ENCODE assay signal across 9 cellular contexts in genomic region chr17:67528751-67529436, GRCh38.
A peak's percentile ranks its signal among the peaks of the same experiment; 100 is the strongest.
DNase-seq lines count a peak whose midpoint lies in the region; ATAC-seq, FAIRE-seq and TF ChIP-seq lines count a peak whose summit lies in the region.
"Had no signal": no experiment of that assay in that cellular context is flagged by ENCODE, and none has a peak within 500 bp of the region (broad histone marks: within the 10 kb centered on the region; RNA-seq: fewer than 3 reads in every experiment).

No MANE protein-coding gene starts in this region.

- no peak overlapping the region for H3K4me3 ChIP-seq in ectodermal cell (ENCODE audit: insufficient read depth, low read depth, low read length)

- FAIRE-seq in GM19239 (lab: Jason Lieb, UNC) = no peak
- FAIRE-seq: keratinocyte had no signal

- H3K36me3 ChIP-seq in ectodermal cell (ENCODE audit: control insufficient read depth, insufficient read depth, low read length) = no peaks in the 10 kb centered on the region

- H3K27ac ChIP-seq in ectodermal cell (ENCODE audit: insufficient read depth, low read depth, low read length, poor library complexity, severe bottlenecking) = peak overlapping the region; percentile 23

- no peaks in the 10 kb centered on the region for H3K36me3 Mint-ChIP-seq in type B pancreatic cell

- H3K4me1 ChIP-seq in ectodermal cell (ENCODE audit: control insufficient read depth, insufficient read depth, low read length) = peaks cover 15% of the 10 kb centered on the region

- H3K4me3 Mint-ChIP-seq in type B pancreatic cell = peak overlapping the region; percentile 65

- TF ChIP-seq CTCF in type B pancreatic cell (conservative IDR thresholded peaks at IDR 0.05) = no peak

- WGBS in ectodermal cell, 2 experiments = 19 to 22% methylated on average over 22 of the region's 22 CpGs

- H3K4me1 Mint-ChIP-seq in type B pancreatic cell (ENCODE audit: unreplicated experiment) = peaks cover 39% of the 10 kb centered on the region

- no peaks in the 10 kb centered on the region for H3K9me3 ChIP-seq in ectodermal cell (ENCODE audit: control insufficient read depth, low read length)

- DNase-seq in ELF-1 (ENCODE audit: low read depth, low spot score) (peak; percentile 90), NCI-H526 (lab: John Stamatoyannopoulos, UW) (peak; percentile 46 to 84), lung microvascular endothelial cell (ENCODE audit: low read depth in 2 of 2) (peak; percentile 95 to 97), type B pancreatic cell (ENCODE audit: extremely low spot score, unreplicated experiment) (peak; percentile 78), NOMO-1 treated with dmso at 0.1 percent for 144 hours (lab: John Stamatoyannopoulos, UW; ENCODE audit: unreplicated experiment) (no peak), GM19239 (ENCODE audit: insufficient read length, low spot score) (no peak)

- no peaks in the 10 kb centered on the region for H3K27me3 Mint-ChIP-seq in type B pancreatic cell

- H3K9me3 Mint-ChIP-seq in type B pancreatic cell = no peaks in the 10 kb centered on the region

- no peaks in the 10 kb centered on the region for H3K27me3 ChIP-seq in ectodermal cell (ENCODE audit: control insufficient read depth, insufficient read depth, low read length, poor library complexity, severe bottlenecking)

- ATAC-seq in HG02938 (IDR thresholded peaks at IDR 0.05; ENCODE audit: unreplicated experiment) = no peak

- peak overlapping the region; percentile 85 for H3K27ac Mint-ChIP-seq in type B pancreatic cell

Comparison
In these comparisons a context has a peak if more than half of its experiments do, and no peak if none do; other contexts are left out.
1. DNase-seq: peak in ELF-1 (single experiment), NCI-H526 (2 of 2), lung microvascular endothelial cell (2 of 2) and type B pancreatic cell (single experiment); none in NOMO-1 treated with dmso at 0.1 percent for 144 hours (single experiment) and GM19239 (single experiment).